ENCODE assay signal across 29 cellular contexts in genomic region chr10:42883993-42884983, GRCh38.
"Had no signal": no experiment of that assay in that cellular context is flagged by ENCODE, and none has a peak within 500 bp of the region (broad histone marks: within the 10 kb centered on the region; RNA-seq: fewer than 3 reads in every experiment).

No MANE protein-coding gene starts in this region.

- H3K36me3 ChIP-seq: gastrocnemius medialis, heart left ventricle, left lung, pancreas, right lobe of liver, thoracic aorta, tibial nerve, vagina had no signal

- H3K36me3 Mint-ChIP-seq: naive thymus-derived CD4-positive, alpha-beta T cell had no signal

- H3K27ac Mint-ChIP-seq: naive thymus-derived CD4-positive, alpha-beta T cell had no signal

- H3K27me3 ChIP-seq: gastrocnemius medialis, hepatocyte, pancreas, right lobe of liver, tibial nerve, vagina had no signal

- H3K4me1 ChIP-seq: gastrocnemius medialis, heart left ventricle, left lung, pancreas, right lobe of liver, tibial nerve, vagina had no signal

- H3K9me3 ChIP-seq: gastrocnemius medialis, pancreas, right lobe of liver, thoracic aorta, vagina had no signal

- H3K4me1 Mint-ChIP-seq: naive thymus-derived CD4-positive, alpha-beta T cell had no signal

- DNase-seq: dermis blood vessel endothelial cell; effector memory CD4-positive, alpha-beta T cell; erythroblast; foreskin fibroblast; gastrocnemius medialis; heart left ventricle; left cardiac atrium; left lung; mammary epithelial cell; mesendoderm; midbrain; naive thymus-derived CD4-positive, alpha-beta T cell; occipital lobe; pancreas; retina; right lobe of liver; stimulated activated CD4-positive, alpha-beta T cell treated with anti-CD3 and anti-CD28 coated beads, Interleukin-12 subunit alpha, Interleukin-12 subunit beta, amount 100 ng/mL, for 4 hours; stimulated activated CD4-positive, alpha-beta T cell treated with anti-CD3 and anti-CD28 coated beads, Interleukin-1b, Interleukin-23, amount 100 ng/mL, for 48 hours; stimulated activated CD4-positive, alpha-beta T cell treated with anti-CD3 and anti-CD28 coated beads, Interleukin-4, amount 100 ng/mL, for 1 hour; stimulated activated CD8-positive, alpha-beta memory T cell treated with anti-CD3 and anti-CD28 coated beads, Interleukin-4, amount 100 ng/mL, for 48 hours; stimulated activated naive CD4-positive, alpha-beta T cell treated with Interleukin-2 at 50 U/mL for 16 hours had no signal

- FAIRE-seq: endometrium, islet of Langerhans, pancreas had no signal

- H3K4me3 ChIP-seq: coronary artery, gastrocnemius medialis, heart left ventricle, hepatocyte, left lung, pancreas, right lobe of liver, smooth muscle cell, thoracic aorta, tibial nerve, vagina had no signal

- H3K4me3 Mint-ChIP-seq: naive thymus-derived CD4-positive, alpha-beta T cell had no signal

- ATAC-seq: gastrocnemius medialis; left cardiac atrium; left lung; naive thymus-derived CD4-positive, alpha-beta T cell; pancreas had no signal

- H3K27ac ChIP-seq: coronary artery, gastrocnemius medialis, heart left ventricle, hepatocyte, left lung, pancreas, right lobe of liver, thoracic aorta, tibial nerve, vagina had no signal
